9 cellular contexts compared by ENCODE assay signal in genomic region chr13:21069561-21070004, GRCh38. TPM values are rescaled to one million over a fixed set of nuclear protein-coding genes. Genes with fewer than 3 reads are reported as not detected.
DNase-seq lines count a peak whose midpoint lies in the region; ATAC-seq and TF ChIP-seq lines count a peak whose summit lies in the region.
"Had no signal": no experiment of that assay in that cellular context is flagged by ENCODE, and none has a peak within 500 bp of the region (broad histone marks: within the 10 kb centered on the region; RNA-seq: fewer than 3 reads in every experiment).

No MANE protein-coding gene starts in this region.

- no peaks in the 10 kb centered on the region for H3K36me3 ChIP-seq in left ventricle myocardium inferior
- H3K36me3 ChIP-seq in stomach: no peaks in the 10 kb centered on the region

- no peak for TF ChIP-seq POLR2A in stomach (IDR thresholded peaks at IDR 0.05)

- DNase-seq in HL-60 (ENCODE audit: low read depth in 1 of 2, low spot score in 1 of 2) (peak; percentile 29 to 84), SW480 (ENCODE audit: low spot score) (peak; percentile 24), left ventricle myocardium inferior (peak; percentile 37), stomach (no peak), ureter (ENCODE audit: low spot score) (no peak), activated gamma-delta T cell (lab: John Stamatoyannopoulos, UW) (no peak)
- DNase-seq: NCI-H1436 treated with DMSO at 0.1 percent for 48 hours had no signal

- no peaks in the 10 kb centered on the region for H3K9me3 ChIP-seq in left ventricle myocardium inferior (replicated peaks)
- H3K9me3 ChIP-seq in stomach: no peaks in the 10 kb centered on the region

- H3K4me1 ChIP-seq in left ventricle myocardium inferior (peaks cover 5% of the 10 kb centered on the region), stomach (peaks cover 0 to 7% (median 2%) of the 10 kb centered on the region in 4 donors)

- intact Hi-C loops in left ventricle myocardium inferior (cut with micrococcal nuclease): no loop called here
- intact Hi-C loops in stomach (cut with DNase I; ENCODE audit: low total_unique reads): loop anchor here (10.0 kb wide), 1 partner anchor 55 kb away; no protein-coding TSS in a partner anchor

- no peak overlapping the region for H3K4me3 ChIP-seq in HL-60 (replicated peaks; ENCODE audit: insufficient read depth, low read length)
- no peak overlapping the region for H3K4me3 ChIP-seq in left ventricle myocardium inferior
- no peak overlapping the region for H3K4me3 ChIP-seq in stomach

- 53 to 72% (median 58%) methylated on average over 6 of the region's 6 CpGs for WGBS in stomach, 5 donors

- H3K27ac ChIP-seq in HL-60 (replicated peaks): no peak overlapping the region
- peak overlapping the region; percentile 42 for H3K27ac ChIP-seq in left ventricle myocardium inferior (replicated peaks)
- peak overlapping the region in 3 of 5 donors; percentile 35 to 58 (median 37) for H3K27ac ChIP-seq in stomach

- H3K27me3 ChIP-seq in HL-60 (ENCODE audit: insufficient read depth, poor library complexity, severe bottlenecking) (no peaks in the 10 kb centered on the region), left ventricle myocardium inferior (ENCODE audit: low read depth) (no peaks in the 10 kb centered on the region), stomach (no peaks in the 10 kb centered on the region)

- ATAC-seq in HG02642 (IDR thresholded peaks at IDR 0.05; ENCODE audit: poor library complexity, unreplicated experiment): no peak
- no peak for ATAC-seq in GM21737 (IDR thresholded peaks at IDR 0.05; ENCODE audit: unreplicated experiment)

- no peak for TF ChIP-seq EP300 in stomach (IDR thresholded peaks at IDR 0.05)

- TF ChIP-seq CTCF in HL-60 (IDR thresholded peaks at IDR 0.05; ENCODE audit: insufficient read depth, low read length): no peak
- TF ChIP-seq CTCF in left ventricle myocardium inferior (IDR thresholded peaks at IDR 0.05; ENCODE audit: borderline replicate concordance): no peak
- TF ChIP-seq CTCF in stomach (IDR thresholded peaks at IDR 0.05): no peak

RNA-seq across cellular contexts. Expression of gene LATS2, which starts 8.2 kb away (rescaled TPM):
- 20.2 TPM for total RNA-seq in left ventricle myocardium inferior
- total RNA-seq in stomach: 10 to 100 TPM in 3 of 5 donors, 1 to 10 TPM in 2; 4.7 to 21.4 (median 13.5) TPM
- 1 to 10 TPM; 3.4 to 6.7 (median 5.0) TPM for polyA plus RNA-seq in stomach
- 30.1 TPM for total RNA-seq in ureter

Comparison
In these comparisons a context has a peak if more than half of its experiments do, and no peak if none do; other contexts are left out.
1. DNase-seq: peak in HL-60 (2 of 2), SW480 (single experiment) and left ventricle myocardium inferior (single experiment); none in stomach (single experiment), ureter (single experiment) and activated gamma-delta T cell (single experiment).